1 cellular context compared by ENCODE assay signal in the genomic region with DNA sequence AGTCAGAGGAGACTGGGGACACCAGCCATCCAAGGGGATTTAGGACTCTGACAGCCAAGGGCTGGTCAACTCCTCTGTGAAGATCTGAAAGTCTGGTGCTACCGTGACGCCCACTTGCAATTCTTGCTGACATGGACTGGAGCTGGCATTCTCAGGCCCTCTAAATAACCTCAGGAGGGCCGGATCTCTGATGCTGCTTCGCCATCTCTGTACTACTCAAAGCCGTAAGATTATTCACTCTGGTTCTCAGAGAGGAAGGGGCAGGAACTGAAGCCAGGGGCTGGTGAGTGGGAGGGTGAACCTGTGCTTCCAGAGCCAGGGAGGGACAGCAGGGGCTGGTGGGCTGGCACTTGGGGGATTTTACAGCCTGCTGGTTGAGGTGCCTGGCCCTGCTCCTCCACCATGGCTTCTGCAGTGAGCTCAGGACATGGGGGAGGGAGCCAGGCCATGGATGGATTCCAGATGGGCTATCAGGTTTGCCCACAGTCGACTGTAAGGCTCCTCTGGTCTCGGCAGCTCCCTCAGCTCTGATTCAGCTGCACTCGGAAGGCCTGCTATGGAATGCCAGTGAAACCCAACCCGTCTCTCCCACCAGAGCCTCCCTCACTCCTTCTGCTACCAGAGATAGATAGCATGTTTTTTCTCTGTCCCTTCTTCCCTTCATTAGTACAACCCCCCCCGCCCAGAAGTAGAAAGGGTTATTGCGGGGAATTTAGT.
TF ChIP-seq lines count a peak whose summit lies in the region.

No MANE protein-coding gene starts in this region.

TF ChIP-seq in GM23338, 12 proteins besides CTCF, POLR2A, EP300 and RAD21 (continued from another document):
- TF ChIP-seq, protein P1, sequence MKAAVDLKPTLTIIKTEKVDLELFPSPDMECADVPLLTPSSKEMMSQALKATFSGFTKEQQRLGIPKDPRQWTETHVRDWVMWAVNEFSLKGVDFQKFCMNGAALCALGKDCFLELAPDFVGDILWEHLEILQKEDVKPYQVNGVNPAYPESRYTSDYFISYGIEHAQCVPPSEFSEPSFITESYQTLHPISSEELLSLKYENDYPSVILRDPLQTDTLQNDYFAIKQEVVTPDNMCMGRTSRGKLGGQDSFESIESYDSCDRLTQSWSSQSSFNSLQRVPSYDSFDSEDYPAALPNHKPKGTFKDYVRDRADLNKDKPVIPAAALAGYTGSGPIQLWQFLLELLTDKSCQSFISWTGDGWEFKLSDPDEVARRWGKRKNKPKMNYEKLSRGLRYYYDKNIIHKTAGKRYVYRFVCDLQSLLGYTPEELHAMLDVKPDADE (IDR thresholded peaks at IDR 0.05) = no peak
- TF ChIP-seq CREB1 (CRISPR knock-in tag; IDR thresholded peaks at IDR 0.05; ENCODE audit: low read depth) (no peak), EZH2 (IDR thresholded peaks at IDR 0.05; ENCODE audit: low read depth, unreplicated experiment) (no peak), POLR2AphosphoS5 (IDR thresholded peaks at IDR 0.05; ENCODE audit: low read depth) (no peak), EZH2phosphoT487 (IDR thresholded peaks at IDR 0.05; ENCODE audit: unreplicated experiment) (no peak), ZNF114 (CRISPR knock-in tag; IDR thresholded peaks at IDR 0.05) (no peak)
- TF ChIP-seq, protein P2, sequence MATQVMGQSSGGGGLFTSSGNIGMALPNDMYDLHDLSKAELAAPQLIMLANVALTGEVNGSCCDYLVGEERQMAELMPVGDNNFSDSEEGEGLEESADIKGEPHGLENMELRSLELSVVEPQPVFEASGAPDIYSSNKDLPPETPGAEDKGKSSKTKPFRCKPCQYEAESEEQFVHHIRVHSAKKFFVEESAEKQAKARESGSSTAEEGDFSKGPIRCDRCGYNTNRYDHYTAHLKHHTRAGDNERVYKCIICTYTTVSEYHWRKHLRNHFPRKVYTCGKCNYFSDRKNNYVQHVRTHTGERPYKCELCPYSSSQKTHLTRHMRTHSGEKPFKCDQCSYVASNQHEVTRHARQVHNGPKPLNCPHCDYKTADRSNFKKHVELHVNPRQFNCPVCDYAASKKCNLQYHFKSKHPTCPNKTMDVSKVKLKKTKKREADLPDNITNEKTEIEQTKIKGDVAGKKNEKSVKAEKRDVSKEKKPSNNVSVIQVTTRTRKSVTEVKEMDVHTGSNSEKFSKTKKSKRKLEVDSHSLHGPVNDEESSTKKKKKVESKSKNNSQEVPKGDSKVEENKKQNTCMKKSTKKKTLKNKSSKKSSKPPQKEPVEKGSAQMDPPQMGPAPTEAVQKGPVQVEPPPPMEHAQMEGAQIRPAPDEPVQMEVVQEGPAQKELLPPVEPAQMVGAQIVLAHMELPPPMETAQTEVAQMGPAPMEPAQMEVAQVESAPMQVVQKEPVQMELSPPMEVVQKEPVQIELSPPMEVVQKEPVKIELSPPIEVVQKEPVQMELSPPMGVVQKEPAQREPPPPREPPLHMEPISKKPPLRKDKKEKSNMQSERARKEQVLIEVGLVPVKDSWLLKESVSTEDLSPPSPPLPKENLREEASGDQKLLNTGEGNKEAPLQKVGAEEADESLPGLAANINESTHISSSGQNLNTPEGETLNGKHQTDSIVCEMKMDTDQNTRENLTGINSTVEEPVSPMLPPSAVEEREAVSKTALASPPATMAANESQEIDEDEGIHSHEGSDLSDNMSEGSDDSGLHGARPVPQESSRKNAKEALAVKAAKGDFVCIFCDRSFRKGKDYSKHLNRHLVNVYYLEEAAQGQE (IDR thresholded peaks at IDR 0.05; ENCODE audit: unreplicated experiment) = no peak
TF ChIP-seq in GM23338: peak in this region for 0.
